ENCODE assay signal across 13 cellular contexts in genomic region chr1:84960371-84960770, GRCh38. TPM values are rescaled to one million over a fixed set of nuclear protein-coding genes. Genes with fewer than 3 reads are reported as not detected.
DNase-seq lines count a peak whose midpoint lies in the region; ATAC-seq and TF ChIP-seq lines count a peak whose summit lies in the region.
"Had no signal": no experiment of that assay in that cellular context is flagged by ENCODE, and none has a peak within 500 bp of the region (broad histone marks: within the 10 kb centered on the region; RNA-seq: fewer than 3 reads in every experiment).

No MANE protein-coding gene starts in this region.

- POLR2A ChIA-PET in MCF 10A (lab: Yijun Ruan, JAX): interaction anchor here (0.7 to 1.3 kb wide), 4 partner anchors 11 to 285 kb away, joined by 3 to 4 read pairs (median 4); no protein-coding TSS in a partner anchor

- H3K36me3 ChIP-seq in mammary epithelial cell (ENCODE audit: insufficient read depth, low read length) (no peaks in the 10 kb centered on the region), Peyer's patch (no peaks in the 10 kb centered on the region)

- intact Hi-C loops in MCF 10A (cut with micrococcal nuclease): no loop called here
- intact Hi-C loops in mammary epithelial cell (cut with micrococcal nuclease): no loop called here
- intact Hi-C loops in activated T-helper 2 cell treated with anti-CD3 and anti-CD28 coated beads, Interferon-gamma antibody, Interleukin-2, Interleukin-4, amounts not matched to agents 10 μg/mL and 5 μg/mL and 100 μg/mL, durations not matched to agents 14 hours and 24 hours and 36 hours (cut with micrococcal nuclease): no loop called here

- dilution Hi-C loops in mammary epithelial cell (cut with HindIII; ENCODE audit: low sequenced_read_pairs): no loop called here

- peaks cover 6% of the 10 kb centered on the region for H3K4me1 Mint-ChIP-seq in MCF 10A (ENCODE audit: insufficient read depth, unreplicated experiment)
- peaks cover 36% of the 10 kb centered on the region for H3K4me1 Mint-ChIP-seq in activated T-helper 2 cell treated with anti-CD3 and anti-CD28 coated beads, Interferon-gamma antibody, Interleukin-2, Interleukin-4, amounts not matched to agents 10 μg/mL and 5 μg/mL and 100 μg/mL, durations not matched to agents 14 hours and 24 hours and 36 hours (ENCODE audit: low read depth)

- H3K9me3 ChIP-seq in mammary epithelial cell (replicated peaks; ENCODE audit: insufficient read depth, low read length) (no peaks in the 10 kb centered on the region), Peyer's patch (no peaks in the 10 kb centered on the region)

- H3K27ac ChIP-seq in mammary epithelial cell (ENCODE audit: insufficient read depth, low read depth, low read length) (no peak overlapping the region), Peyer's patch (no peak overlapping the region)
- H3K27ac ChIP-seq: VCaP had no signal

- H3K9ac ChIP-seq in mammary epithelial cell (ENCODE audit: insufficient read depth, low read length): no peak overlapping the region

- no peak overlapping the region for H3K4me3 Mint-ChIP-seq in MCF 10A (ENCODE audit: unreplicated experiment)
- H3K4me3 Mint-ChIP-seq in activated T-helper 2 cell treated with anti-CD3 and anti-CD28 coated beads, Interferon-gamma antibody, Interleukin-2, Interleukin-4, amounts not matched to agents 10 μg/mL and 5 μg/mL and 100 μg/mL, durations not matched to agents 14 hours and 24 hours and 36 hours (ENCODE audit: low read depth): no peak overlapping the region

- H3K4me3 ChIP-seq in mammary epithelial cell (replicated peaks in 1 of 3; ENCODE audit: insufficient read depth in 1 of 3, low read depth in 2 of 3, low read length in 3 of 3) (no peak overlapping the region), Peyer's patch (no peak overlapping the region)

- no peaks in the 10 kb centered on the region for H3K36me3 Mint-ChIP-seq in MCF 10A (ENCODE audit: insufficient read depth, unreplicated experiment)
- peaks cover 84% of the 10 kb centered on the region for H3K36me3 Mint-ChIP-seq in activated T-helper 2 cell treated with anti-CD3 and anti-CD28 coated beads, Interferon-gamma antibody, Interleukin-2, Interleukin-4, amounts not matched to agents 10 μg/mL and 5 μg/mL and 100 μg/mL, durations not matched to agents 14 hours and 24 hours and 36 hours (ENCODE audit: low read depth)

- 92% methylated on average over 1 of the region's 1 CpG for WGBS in mammary epithelial cell (ENCODE audit: low coverage, missing lambda C conversion rate)

- no TSS peak for BruUV-seq in MCF 10A (replicated peaks; lab: Mats Ljungman, UMichigan)
- BruUV-seq in mammary epithelial cell (replicated peaks; lab: Mats Ljungman, UMichigan): no TSS peak

- H3K9me3 Mint-ChIP-seq in MCF 10A (ENCODE audit: unreplicated experiment): no peaks in the 10 kb centered on the region
- no peaks in the 10 kb centered on the region for H3K9me3 Mint-ChIP-seq in activated T-helper 2 cell treated with anti-CD3 and anti-CD28 coated beads, Interferon-gamma antibody, Interleukin-2, Interleukin-4, amounts not matched to agents 10 μg/mL and 5 μg/mL and 100 μg/mL, durations not matched to agents 14 hours and 24 hours and 36 hours
- H3K9me3 Mint-ChIP-seq: activated T-cell treated with anti-CD3 and anti-CD28 coated beads, Interleukin-2, amount 50 U/mL, for 72 hours had no signal

- no peak for TF ChIP-seq CTCF in MCF 10A (IDR thresholded peaks at IDR 0.05; ENCODE audit: unreplicated experiment)
- no peak for TF ChIP-seq CTCF in mammary epithelial cell (conservative IDR thresholded peaks at IDR 0.05 in 1 of 2, IDR thresholded peaks at IDR 0.05 in 1 of 2; ENCODE audit: extremely low read depth in 1 of 2, insufficient read depth in 1 of 2, low read depth in 1 of 2, low read length in 2 of 2)
- TF ChIP-seq CTCF in Peyer's patch (IDR thresholded peaks at IDR 0.05): no peak

- no peaks in the 10 kb centered on the region for H3K27me3 Mint-ChIP-seq in MCF 10A (ENCODE audit: insufficient read depth, unreplicated experiment)
- no peaks in the 10 kb centered on the region for H3K27me3 Mint-ChIP-seq in activated T-helper 2 cell treated with anti-CD3 and anti-CD28 coated beads, Interferon-gamma antibody, Interleukin-2, Interleukin-4, amounts not matched to agents 10 μg/mL and 5 μg/mL and 100 μg/mL, durations not matched to agents 14 hours and 24 hours and 36 hours (ENCODE audit: low read depth)

- in situ Hi-C loops in mammary epithelial cell (cut with MboI; ENCODE audit: low sequenced_read_pairs in 2 of 2): no loop called here

- H3K27me3 ChIP-seq in mammary epithelial cell (ENCODE audit: insufficient read depth, low read length) (no peaks in the 10 kb centered on the region), Peyer's patch (no peaks in the 10 kb centered on the region)

- CTCF ChIA-PET in MCF 10A (lab: Yijun Ruan, JAX) (interaction anchor here (0.5 to 6.1 kb wide), 5 partner anchors 12 to 300 kb away, joined by 3 to 62 read pairs (median 3); partner anchors contain the start of gene C1orf52), mammary epithelial cell (lab: Charles Lee; ENCODE audit: low non-redundant PET) (no interaction called here)

- no peak overlapping the region for H3K4me2 ChIP-seq in mammary epithelial cell (ENCODE audit: insufficient read depth, low read depth, low read length)

- H4K20me1 ChIP-seq in mammary epithelial cell (ENCODE audit: insufficient read depth, low read length): no peaks in the 10 kb centered on the region

- H3K4me1 ChIP-seq in mammary epithelial cell (ENCODE audit: insufficient read depth, low read length) (peaks cover 3% of the 10 kb centered on the region), Peyer's patch (no peaks in the 10 kb centered on the region)

- no peaks in the 10 kb centered on the region for H3K79me2 ChIP-seq in mammary epithelial cell (ENCODE audit: insufficient read depth, low read length)

- ATAC-seq in GM21390 (IDR thresholded peaks at IDR 0.05; ENCODE audit: unreplicated experiment): no peak
- ATAC-seq in HG03565 (IDR thresholded peaks at IDR 0.05; ENCODE audit: unreplicated experiment): no peak

- DNase-seq in MCF 10A (ENCODE audit: unreplicated experiment) (peak; percentile 49), mammary epithelial cell (no peak), foreskin melanocyte (peak; percentile 45), stromal cell of bone marrow (ENCODE audit: low read depth) (peak; percentile 33), Peyer's patch (no peak)
- DNase-seq in activated T-helper 2 cell treated with anti-CD3 and anti-CD28 coated beads, Interferon-gamma antibody, Interleukin-2, Interleukin-4, amounts not matched to agents 10 μg/mL and 5 μg/mL and 100 μg/mL, durations not matched to agents 14 hours and 24 hours and 36 hours (ENCODE audit: low spot score): no peak
- DNase-seq: activated T-cell treated with anti-CD3 and anti-CD28 coated beads, Interleukin-2, amount 50 U/mL, for 72 hours; cerebellar nuclear complex; glutamatergic neuron; NCI-H446 treated with DMSO at 0.1 percent for 48 hours had no signal

- H2AFZ ChIP-seq in mammary epithelial cell (ENCODE audit: low read depth, low read length): no peak overlapping the region

- no peak overlapping the region for H3K27ac Mint-ChIP-seq in MCF 10A (ENCODE audit: low read depth, unreplicated experiment)
- H3K27ac Mint-ChIP-seq in activated T-helper 2 cell treated with anti-CD3 and anti-CD28 coated beads, Interferon-gamma antibody, Interleukin-2, Interleukin-4, amounts not matched to agents 10 μg/mL and 5 μg/mL and 100 μg/mL, durations not matched to agents 14 hours and 24 hours and 36 hours: peak overlapping the region; percentile 58
- H3K27ac Mint-ChIP-seq: activated T-cell treated with anti-CD3 and anti-CD28 coated beads, Interleukin-2, amount 50 U/mL, for 72 hours had no signal

- TF ChIP-seq POLR2A in Peyer's patch (IDR thresholded peaks at IDR 0.05): no peak

RNA-seq across cellular contexts. Expression of gene MCOLN2, which starts 36.5 kb away (rescaled TPM):
- total RNA-seq in MCF 10A (2022) (3.0 and 3.1 TPM in 2 replicates), mammary epithelial cell (1 to 10 TPM; 1.2 to 1.6 TPM), Peyer's patch (10 to 100 TPM in 1 of 4 donors, 1 to 10 TPM in 3; 1.7 to 62.7 (median 5.2) TPM)
- 1.9 TPM for polyA plus RNA-seq in mammary epithelial cell
- polyA minus RNA-seq in mammary epithelial cell: 1.6 TPM
- total RNA-seq in activated T-helper 2 cell treated with anti-CD3 and anti-CD28 coated beads, Interferon-gamma antibody, Interleukin-2, Interleukin-4, amounts not matched to agents 10 μg/mL and 5 μg/mL and 100 μg/mL, durations not matched to agents 14 hours and 24 hours and 36 hours: 142 and 143 TPM in 2 replicates

Comparison
In these comparisons a context has a peak if more than half of its experiments do, and no peak if none do; other contexts are left out.
1. DNase-seq: peak in MCF 10A (single experiment), foreskin melanocyte (single experiment) and stromal cell of bone marrow (single experiment); none in mammary epithelial cell (single experiment), activated T-helper 2 cell treated with anti-CD3 and anti-CD28 coated beads, Interferon-gamma antibody, Interleukin-2, Interleukin-4, amounts not matched to agents 10 μg/mL and 5 μg/mL and 100 μg/mL, durations not matched to agents 14 hours and 24 hours and 36 hours (single experiment) and Peyer's patch (0 of 3).